22 cellular contexts compared by ENCODE assay signal in genomic region chr5:111235635-111236034, GRCh38. TPM values are rescaled to one million over a fixed set of nuclear protein-coding genes. Genes with fewer than 3 reads are reported as not detected.
DNase-seq lines count a peak whose midpoint lies in the region; ATAC-seq and TF ChIP-seq lines count a peak whose summit lies in the region.
"Had no signal": no experiment of that assay in that cellular context is flagged by ENCODE, and none has a peak within 500 bp of the region (broad histone marks: within the 10 kb centered on the region; RNA-seq: fewer than 3 reads in every experiment).

No MANE protein-coding gene starts in this region.

- H3K27ac ChIP-seq in aorta (ENCODE audit: low read depth in 1 of 2, low read length in 2 of 2): no peak overlapping the region
- H3K27ac ChIP-seq: colonic mucosa, tibial artery had no signal

- no peak overlapping the region for H3K4me3 ChIP-seq in aorta (ENCODE audit: low read length in 2 of 2)
- H3K4me3 ChIP-seq: colonic mucosa, tibial artery had no signal

- 88 to 92% methylated on average over 5 of the region's 5 CpGs for WGBS in aorta, 2 donors

- H3K27me3 Mint-ChIP-seq in activated naive CD4-positive, alpha-beta T cell treated with anti-CD3 and anti-CD28 coated beads, Interleukin-2, amount 50 U/mL, for 24 hours: no peaks in the 10 kb centered on the region
- H3K27me3 Mint-ChIP-seq in activated CD4-positive, alpha-beta memory T cell treated with anti-CD3 and anti-CD28 coated beads for 36 hours: no peaks in the 10 kb centered on the region

- H3K9me3 ChIP-seq in aorta (ENCODE audit: control insufficient read depth, low read length): no peaks in the 10 kb centered on the region
- H3K9me3 ChIP-seq: colonic mucosa, tibial artery had no signal

- peak overlapping the region; percentile 99 for H3K27ac Mint-ChIP-seq in activated naive CD4-positive, alpha-beta T cell treated with anti-CD3 and anti-CD28 coated beads, Interleukin-2, amount 50 U/mL, for 24 hours
- H3K27ac Mint-ChIP-seq in activated CD4-positive, alpha-beta memory T cell treated with anti-CD3 and anti-CD28 coated beads for 36 hours: peak overlapping the region; percentile 66

- TF ChIP-seq CTCF in omental fat pad (IDR thresholded peaks at IDR 0.05): no peak

- H3K36me3 ChIP-seq in aorta (ENCODE audit: control insufficient read depth in 1 of 2, insufficient read depth in 2 of 2, low read length in 1 of 2): no peaks in the 10 kb centered on the region
- H3K36me3 ChIP-seq: colonic mucosa, tibial artery had no signal

- peaks cover 97% of the 10 kb centered on the region for H3K4me1 Mint-ChIP-seq in activated naive CD4-positive, alpha-beta T cell treated with anti-CD3 and anti-CD28 coated beads, Interleukin-2, amount 50 U/mL, for 24 hours
- peaks cover 95% of the 10 kb centered on the region for H3K4me1 Mint-ChIP-seq in activated CD4-positive, alpha-beta memory T cell treated with anti-CD3 and anti-CD28 coated beads for 36 hours (ENCODE audit: low read depth)

- ATAC-seq in aorta (ENCODE audit: low FRiP score) (peak; percentile 37), omental fat pad (ENCODE audit: low FRiP score) (no peak)
- ATAC-seq: activated CD4-positive, CD25-positive, alpha-beta regulatory T cell treated with anti-CD3 and anti-CD28 coated beads, Interleukin-2, amount 50 U/mL, for 24 hours; SK-N-SH treated with all-trans-retinoic acid at 6 μM for 48 hours had no signal

- H3K36me3 Mint-ChIP-seq in activated naive CD4-positive, alpha-beta T cell treated with anti-CD3 and anti-CD28 coated beads, Interleukin-2, amount 50 U/mL, for 24 hours: peaks cover 6% of the 10 kb centered on the region
- H3K36me3 Mint-ChIP-seq in activated CD4-positive, alpha-beta memory T cell treated with anti-CD3 and anti-CD28 coated beads for 36 hours: no peaks in the 10 kb centered on the region

- intact Hi-C loops in activated CD4-positive, alpha-beta memory T cell treated with anti-CD3 and anti-CD28 coated beads for 36 hours (cut with micrococcal nuclease): loop anchor here (10.0 kb wide), 1 partner anchor 1689 kb away; the partner anchor contains the start of gene REEP5
- intact Hi-C loops in aorta (cut with DNase I): no loop called here

- H3K4me1 ChIP-seq in aorta (ENCODE audit: control insufficient read depth in 1 of 2, insufficient read depth in 2 of 2, low read length in 2 of 2): no peaks in the 10 kb centered on the region
- H3K4me1 ChIP-seq: colonic mucosa, tibial artery had no signal

- H3K9me3 Mint-ChIP-seq in activated naive CD4-positive, alpha-beta T cell treated with anti-CD3 and anti-CD28 coated beads, Interleukin-2, amount 50 U/mL, for 24 hours: no peaks in the 10 kb centered on the region
- no peaks in the 10 kb centered on the region for H3K9me3 Mint-ChIP-seq in activated CD4-positive, alpha-beta memory T cell treated with anti-CD3 and anti-CD28 coated beads for 36 hours

- CTCF ChIA-PET in activated CD4-positive, alpha-beta memory T cell treated with anti-CD3 and anti-CD28 coated beads for 36 hours (lab: Charles Lee): interaction anchor here (1.1 to 4.6 kb wide), 7 partner anchors 10 to 78 kb away, joined by 3 to 33 read pairs (median 11); partner anchors contain the start of gene CAMK4

- peaks cover 0 to 1% of the 10 kb centered on the region in 2 donors for H3K27me3 ChIP-seq in aorta (ENCODE audit: control insufficient read depth in 1 of 2, insufficient read depth in 2 of 2, low read length in 1 of 2)
- H3K27me3 ChIP-seq: colonic mucosa, tibial artery had no signal

- H3K4me3 Mint-ChIP-seq in activated naive CD4-positive, alpha-beta T cell treated with anti-CD3 and anti-CD28 coated beads, Interleukin-2, amount 50 U/mL, for 24 hours: peak overlapping the region; percentile 88
- no peak overlapping the region for H3K4me3 Mint-ChIP-seq in activated CD4-positive, alpha-beta memory T cell treated with anti-CD3 and anti-CD28 coated beads for 36 hours

- no peak for DNase-seq in activated naive CD4-positive, alpha-beta T cell treated with anti-CD3 and anti-CD28 coated beads, Interleukin-2, amount 50 U/mL, for 16 hours
- no peak for DNase-seq in activated CD4-positive, alpha-beta memory T cell treated with anti-CD3 and anti-CD28 coated beads for 36 hours
- DNase-seq in cerebellar cortex (ENCODE audit: low spot score) (peak; percentile 3), aorta (no peak), NCI-H1048 (lab: John Stamatoyannopoulos, UW) (no peak), anterior cingulate cortex (lab: John Stamatoyannopoulos, UW) (no peak), omental fat pad (ENCODE audit: low spot score) (no peak)
- DNase-seq: activated CD8-positive, alpha-beta memory T cell treated with anti-CD3 and anti-CD28 coated beads, Interleukin-2, amount 50 U/mL, for 48 hours; colonic mucosa; DMS53; mammary epithelial cell; MM.1S; NCI-H1436 treated with DMSO at 0.1 percent for 48 hours; NCI-H2171; NCI-H524 treated with DMSO at 0.1 percent for 48 hours; occipital lobe; small intestine; stimulated activated naive CD4-positive, alpha-beta T cell; tibial artery had no signal

- POLR2A ChIA-PET in activated CD4-positive, alpha-beta memory T cell treated with anti-CD3 and anti-CD28 coated beads for 36 hours (lab: Charles Lee): interaction anchor here (1.1 to 6.0 kb wide), 3 partner anchors 12 to 18 kb away, joined by 4 to 42 read pairs (median 14); no protein-coding TSS in a partner anchor

RNA-seq across cellular contexts. Expression of gene CAMK4, which starts 11.5 kb away (rescaled TPM):
- total RNA-seq in activated CD4-positive, alpha-beta memory T cell treated with anti-CD3 and anti-CD28 coated beads for 36 hours: 10 to 100 TPM; 33.3 to 36.5 TPM
- under 1 TPM; 0.62 to 0.90 TPM for total RNA-seq in aorta
- under 1 TPM in 1 of 2 donors, not detected in 1; 0.08 TPM for polyA plus RNA-seq in aorta
- 1 to 10 TPM in 2 of 4 donors, under 1 TPM in 2; 0.44 to 3.8 (median 1.7) TPM for total RNA-seq in omental fat pad

Comparison
In these comparisons a context has a peak if more than half of its experiments do, and no peak if none do; other contexts are left out.
1. RNA of gene CAMK4, which starts 11.5 kb away (total RNA-seq): 33.3 to 36.5 TPM in activated CD4-positive, alpha-beta memory T cell treated with anti-CD3 and anti-CD28 coated beads for 36 hours; 0.44 to 3.8 TPM in omental fat pad and 0.62 to 0.90 TPM in aorta; every median in the first group is over 4 times any median in the second.